ENCODE assay signal across 9 cellular contexts in genomic region chr20:36808317-36809257, GRCh38. TPM values are rescaled to one million over a fixed set of nuclear protein-coding genes. Genes with fewer than 3 reads are reported as not detected.
A peak's percentile ranks its signal among the peaks of the same experiment; 100 is the strongest.
DNase-seq lines count a peak whose midpoint lies in the region; ATAC-seq, FAIRE-seq and TF ChIP-seq lines count a peak whose summit lies in the region.
"Had no signal": no experiment of that assay in that cellular context is flagged by ENCODE, and none has a peak within 500 bp of the region (broad histone marks: within the 10 kb centered on the region; RNA-seq: fewer than 3 reads in every experiment).

No MANE protein-coding gene starts in this region.

- H3K4me3 Mint-ChIP-seq in chondrocyte (ENCODE audit: unreplicated experiment) = no peak overlapping the region
- H3K4me3 Mint-ChIP-seq: T-helper 1 cell treated with Interleukin-12 subunit alpha and Interleukin-12 subunit beta and Interleukin-4 antibody, amounts not matched to agents 30 μg/mL and 1 μg/mL, for 36 hours had no signal

- no peaks in the 10 kb centered on the region for H3K27me3 Mint-ChIP-seq in chondrocyte (ENCODE audit: low read depth)

- intact Hi-C loops in lower leg skin (cut with DNase I; ENCODE audit: low total_unique reads) = no loop called here

- no peak for ATAC-seq in HG02588 (IDR thresholded peaks at IDR 0.05; ENCODE audit: unreplicated experiment)

- H3K9me3 Mint-ChIP-seq in chondrocyte (ENCODE audit: low read depth) = no peaks in the 10 kb centered on the region
- H3K9me3 Mint-ChIP-seq: T-helper 1 cell treated with Interleukin-12 subunit alpha and Interleukin-12 subunit beta and Interleukin-4 antibody, amounts not matched to agents 30 μg/mL and 1 μg/mL, for 36 hours had no signal

- peak overlapping the region; percentile 38 for H3K27ac Mint-ChIP-seq in chondrocyte (ENCODE audit: unreplicated experiment)
- H3K27ac Mint-ChIP-seq: T-helper 1 cell treated with Interleukin-12 subunit alpha and Interleukin-12 subunit beta and Interleukin-4 antibody, amounts not matched to agents 30 μg/mL and 1 μg/mL, for 36 hours had no signal

- peak; percentile 64 for TF ChIP-seq CTCF in D721Med (IDR thresholded peaks at IDR 0.05; ENCODE audit: insufficient read depth, missing control alignments)
- peak; percentile 84 for TF ChIP-seq CTCF in chondrocyte (IDR thresholded peaks at IDR 0.05)
- TF ChIP-seq CTCF in lower leg skin (IDR thresholded peaks at IDR 0.05) = peak in 1 of 3 donors; percentile 19

- DNase-seq in D721Med (ENCODE audit: insufficient read length, low spot score) = peak; percentile 64
- DNase-seq in LHCN-M2 (ENCODE audit: low read depth) = peak; percentile 93
- DNase-seq in activated CD4-positive, CD25-positive, alpha-beta regulatory T cell treated with anti-CD3 and anti-CD28 coated beads, Interleukin-2, amount 50 U/mL, for 16 hours (ENCODE audit: low read depth, low spot score) = peak; percentile 51
- DNase-seq in chondrocyte (ENCODE audit: low spot score) = no peak
- DNase-seq in lower leg skin (ENCODE audit: low spot score in 2 of 2) = peak; percentile 31 to 94
- DNase-seq in stimulated activated CD8-positive, alpha-beta memory T cell treated with anti-CD3 and anti-CD28 coated beads, Interleukin-15, amount 100 ng/mL, for 24 hours (ENCODE audit: low read depth) = peak; percentile 63
- no peak for DNase-seq in DMS153 (lab: John Stamatoyannopoulos, UW)

- no peak for FAIRE-seq in D721Med (lab: Jason Lieb, UNC)

- peaks cover 6% of the 10 kb centered on the region for H3K4me1 Mint-ChIP-seq in chondrocyte (ENCODE audit: low read depth)

- WGBS in lower leg skin, 2 donors = 71 to 75% methylated on average over 19 of the region's 19 CpGs

- H3K36me3 Mint-ChIP-seq in chondrocyte (ENCODE audit: low read depth) = peaks cover 26% of the 10 kb centered on the region

- no peak overlapping the region for H3K4me3 ChIP-seq in lower leg skin (ENCODE audit: low read depth, poor library complexity, severe bottlenecking)

- no peak for TF ChIP-seq POLR2A in lower leg skin (IDR thresholded peaks at IDR 0.05)

RNA-seq across cellular contexts. Expression of gene DSN1, which starts 35.0 kb away (rescaled TPM):
- total RNA-seq in LHCN-M2 (2014; rRNA removed) (40.5 and 42.4 TPM in 2 replicates), chondrocyte (7.4 to 14.9 TPM (median 8.3 TPM) in 3 replicates), lower leg skin (10 to 100 TPM in 1 of 4 donors, 1 to 10 TPM in 3; 7.9 to 11.6 (median 9.0) TPM)
- 12.1 TPM for polyA plus RNA-seq in LHCN-M2 (2012)

Comparison
In these comparisons a context has a peak if more than half of its experiments do, and no peak if none do; other contexts are left out.
1. DNase-seq: peak in D721Med (single experiment), LHCN-M2 (single experiment), activated CD4-positive, CD25-positive, alpha-beta regulatory T cell treated with anti-CD3 and anti-CD28 coated beads, Interleukin-2, amount 50 U/mL, for 16 hours (single experiment), lower leg skin (2 of 2) and stimulated activated CD8-positive, alpha-beta memory T cell treated with anti-CD3 and anti-CD28 coated beads, Interleukin-15, amount 100 ng/mL, for 24 hours (single experiment); none in chondrocyte (single experiment) and DMS153 (single experiment).